In the genomic region with DNA sequence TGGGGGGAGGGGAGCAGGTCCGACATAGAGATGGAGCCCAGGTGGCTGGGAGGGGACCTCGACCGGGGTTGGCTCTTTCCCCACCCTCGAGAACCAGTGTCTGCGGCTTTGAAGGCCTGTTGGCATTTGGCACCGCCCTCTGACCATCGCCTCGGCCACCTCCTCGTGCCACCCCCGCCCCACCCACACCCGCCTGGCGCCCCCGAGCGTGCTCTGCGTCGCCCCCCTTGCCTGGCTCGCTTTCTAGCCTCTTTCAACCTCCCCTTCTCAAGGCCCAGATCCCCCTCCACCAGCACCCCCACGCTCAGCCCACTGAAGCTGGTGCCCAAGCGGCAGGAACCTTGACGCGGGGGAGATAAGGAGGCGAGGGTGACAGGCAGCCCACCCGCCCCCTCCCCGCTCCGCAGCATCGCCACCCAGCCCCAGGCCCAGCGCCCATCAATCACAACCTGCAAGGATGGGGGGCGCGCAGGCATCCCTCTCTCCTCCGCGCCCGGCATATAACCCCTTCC, we compare ENCODE assay signal across 8 cellular contexts. TPM values are rescaled to one million over a fixed set of nuclear protein-coding genes. Genes with fewer than 3 reads are reported as not detected.
A peak's percentile ranks its signal among the peaks of the same experiment; 100 is the strongest.
DNase-seq lines count a peak whose midpoint lies in the region; ATAC-seq and TF ChIP-seq lines count a peak whose summit lies in the region.

No MANE protein-coding gene starts in this region.

- H3K4me3 ChIP-seq in AG04450 (ENCODE audit: low read depth, low read length) (peak overlapping the region; percentile 80), GM12875 (ENCODE audit: low read depth, low read length) (peak overlapping the region; percentile 69), fibroblast of mammary gland (ENCODE audit: control insufficient read depth, low read depth, low read length) (peak overlapping the region; percentile 73), prostate gland (peak overlapping the region; percentile 60 to 67)

- no peaks in the 10 kb centered on the region; the same call in 1 of the 2 replicates for H3K9me3 ChIP-seq in AG04450 (ENCODE audit: control insufficient read depth, insufficient read depth, low read length)
- H3K9me3 ChIP-seq in T-helper 17 cell (ENCODE audit: control insufficient read depth, low read length, poor library complexity, severe bottlenecking), result no peaks in the 10 kb centered on the region
- H3K9me3 ChIP-seq in prostate gland, result no peaks in the 10 kb centered on the region

- no peak for TF ChIP-seq POLR2A in prostate gland (IDR thresholded peaks at IDR 0.05)

- peak overlapping the region; percentile 89 for H3K27ac Mint-ChIP-seq in T-helper 17 cell

- under 1% methylated on average over 32 of the region's 32 CpGs for WGBS in prostate gland

- CTCF ChIA-PET in AG04450 (lab: Charles Lee), result no interaction called here

- H3K27ac ChIP-seq in AG04450 (ENCODE audit: low read depth, low read length), result no peak overlapping the region
- peak overlapping the region; percentile 61 to 75 for H3K27ac ChIP-seq in prostate gland

- peak overlapping the region; percentile 98 for H3K4me3 Mint-ChIP-seq in T-helper 17 cell

- H3K27me3 ChIP-seq in AG04450 (ENCODE audit: control insufficient read depth, insufficient read depth, low read length) (no peaks in the 10 kb centered on the region), prostate gland (replicated peaks; ENCODE audit: insufficient read depth) (no peaks in the 10 kb centered on the region)

- no peak for DNase-seq in AG04450 (ENCODE audit: low read depth, low spot score)
- DNase-seq in T-helper 17 cell, result no peak
- no peak for DNase-seq in fibroblast of mammary gland (ENCODE audit: low read depth)
- DNase-seq in prostate gland (ENCODE audit: low spot score), result no peak
- DNase-seq in SKM-1 (lab: John Stamatoyannopoulos, UW; ENCODE audit: unreplicated experiment), result no peak
- DNase-seq in stimulated activated CD4-positive, alpha-beta T cell treated with anti-CD3 and anti-CD28 coated beads, Interleukin-2, amount 100 ng/mL, for 24 hours, result no peak

- no peaks in the 10 kb centered on the region for H3K36me3 ChIP-seq in prostate gland

- no peak for TF ChIP-seq CTCF in AG04450 (IDR thresholded peaks at IDR 0.05; ENCODE audit: low read depth, low read length)
- TF ChIP-seq CTCF in GM12875 (IDR thresholded peaks at IDR 0.05; ENCODE audit: borderline replicate concordance, insufficient read depth, low read depth, low read length), result no peak
- TF ChIP-seq CTCF in fibroblast of mammary gland (conservative IDR thresholded peaks at IDR 0.05; ENCODE audit: control insufficient read depth, insufficient read depth, low read depth, low read length), result no peak
- TF ChIP-seq CTCF in prostate gland (IDR thresholded peaks at IDR 0.05), result no peak

- H3K36me3 Mint-ChIP-seq in T-helper 17 cell (ENCODE audit: low read depth), result peaks cover 5% of the 10 kb centered on the region

- peaks cover 4% of the 10 kb centered on the region for H3K4me1 ChIP-seq in prostate gland (replicated peaks)

- intact Hi-C loops in prostate gland (cut with DNase I), result loop anchor here (2.0 kb wide), 1 partner anchor 42 kb away; no protein-coding TSS in a partner anchor

- ATAC-seq in T-helper 17 cell (no peak), GM21825 (IDR thresholded peaks at IDR 0.05; ENCODE audit: unreplicated experiment) (no peak)

- peaks cover 49% of the 10 kb centered on the region for H3K4me1 Mint-ChIP-seq in T-helper 17 cell

- no peaks in the 10 kb centered on the region for H3K27me3 Mint-ChIP-seq in T-helper 17 cell

- POLR2A ChIA-PET in AG04450 (lab: Yijun Ruan, JAX), result interaction anchor here (0.6 kb wide), 1 partner anchor 352 kb away, joined by 3 read pairs; no protein-coding TSS in a partner anchor

RNA-seq across cellular contexts. Expression of a gene that starts 0.6 kb away (rescaled TPM):
- 3.2 and 3.7 TPM in 2 replicates for polyA plus RNA-seq in AG04450 (2011; rRNA removed)
- 10.8 and 14.6 TPM in 2 replicates for polyA minus RNA-seq in AG04450 (2011; rRNA and poly(A)+ RNA removed)
- 10 to 100 TPM; 21.4 to 21.9 TPM for total RNA-seq in T-helper 17 cell
- 10 to 100 TPM in 1 of 2 donors, 1 to 10 TPM in 1; 3.4 to 17.8 TPM for total RNA-seq in prostate gland

RNA-seq across cellular contexts. Expression of a gene that starts 3.2 kb away (rescaled TPM):
- polyA plus RNA-seq in AG04450 (2011; rRNA removed), result 1,791 and 1,924 TPM in 2 replicates
- polyA minus RNA-seq in AG04450 (2011; rRNA and poly(A)+ RNA removed), result 660 and 768 TPM in 2 replicates
- total RNA-seq in T-helper 17 cell (1,000 to 10,000 TPM; 3,035 to 3,199 TPM), prostate gland (1,000 to 10,000 TPM; 2,194 to 3,634 TPM)

RNA-seq across cellular contexts. Expression of a gene that starts 28.9 kb away (rescaled TPM):
- 0.04 TPM in 1 of 2 replicates, not detected in the other for polyA plus RNA-seq in AG04450 (2011; rRNA removed)
- not detected in 2 replicates for polyA minus RNA-seq in AG04450 (2011; rRNA and poly(A)+ RNA removed)
- total RNA-seq in T-helper 17 cell, result not detected
- 1 to 10 TPM; 3.9 to 4.8 TPM for total RNA-seq in prostate gland

RNA-seq across cellular contexts. Expression of a gene that starts 30.9 kb away (rescaled TPM):
- polyA plus RNA-seq in AG04450 (2011; rRNA removed), result not detected in 2 replicates
- not detected in 2 replicates for polyA minus RNA-seq in AG04450 (2011; rRNA and poly(A)+ RNA removed)
- total RNA-seq in T-helper 17 cell (not detected), prostate gland (not detected)

RNA-seq across cellular contexts. Expression of a gene that starts 45.4 kb away (rescaled TPM):
- polyA plus RNA-seq in AG04450 (2011; rRNA removed), result 1.9 and 2.1 TPM in 2 replicates
- 1.3 and 3.1 TPM in 2 replicates for polyA minus RNA-seq in AG04450 (2011; rRNA and poly(A)+ RNA removed)
- total RNA-seq in T-helper 17 cell (10 to 100 TPM in 1 of 2 donors, 1 to 10 TPM in 1; 7.5 to 11.7 TPM), prostate gland (1 to 10 TPM; 3.9 to 5.4 TPM)

Comparison
In these comparisons a context has a peak if more than half of its experiments do, and no peak if none do; other contexts are left out.
1. RNA of a gene that starts 28.9 kb away (total RNA-seq): 3.9 to 4.8 TPM in prostate gland; not detected in T-helper 17 cell; every median in the first group is over 4 times any median in the second.
2. Peak in every context shown above with its lines, with median percentiles within 50 percentile points of each other: H3K4me3 ChIP-seq.